Comparison of ENCODE assay signal across 18 cellular contexts in genomic region chr5:163809480-163809879, GRCh38.
DNase-seq lines count a peak whose midpoint lies in the region; ATAC-seq and TF ChIP-seq lines count a peak whose summit lies in the region.
"Had no signal": no experiment of that assay in that cellular context is flagged by ENCODE, and none has a peak within 500 bp of the region (broad histone marks: within the 10 kb centered on the region; RNA-seq: fewer than 3 reads in every experiment).

No MANE protein-coding gene starts in this region.

- H4K91ac ChIP-seq in IMR-90 (ENCODE audit: insufficient read depth, low read depth, low read length) = no peak overlapping the region

- no peak overlapping the region for H3K18ac ChIP-seq in IMR-90 (ENCODE audit: low read depth, low read length)

- no peak overlapping the region for H3K23ac ChIP-seq in IMR-90 (ENCODE audit: low read depth, low read length)

- no peak overlapping the region for H3K27ac Mint-ChIP-seq in memory B cell
- H3K27ac Mint-ChIP-seq: activated CD8-positive, alpha-beta T cell treated with anti-CD3 and anti-CD28 coated beads, Interleukin-2, amount 10 ng/mL, durations not matched to agents 7 days and 5 days had no signal

- in situ Hi-C loops in IMR-90 (cut with MboI; ENCODE audit: low sequenced_read_pairs) = no loop called here

- CTCF ChIA-PET in IMR-90 (lab: Yijun Ruan, JAX) = no interaction called here

- H3K4me2 ChIP-seq in IMR-90 (ENCODE audit: low read depth, low read length) = no peak overlapping the region

- POLR2A ChIA-PET in IMR-90 (lab: Charles Lee; ENCODE audit: unreplicated experiment) = no interaction called here

- no CpG with 5 or more reads among the region's 5 CpGs for WGBS in IMR-90 (ENCODE audit: extremely low coverage in 2 of 2, insufficient read length in 1 of 2), 2 experiments

- H3K4ac ChIP-seq in IMR-90 (ENCODE audit: low read depth, low read length) = no peak overlapping the region

- H3K4me1 Mint-ChIP-seq in memory B cell = peaks cover 14% of the 10 kb centered on the region

- no peaks in the 10 kb centered on the region for H3K79me1 ChIP-seq in IMR-90 (ENCODE audit: low read depth in 1 of 2, low read length in 2 of 2)

- H3K27me3 ChIP-seq in IMR-90 (ENCODE audit: control insufficient read depth, insufficient read depth, low read length) (no peaks in the 10 kb centered on the region), ascending aorta (no peaks in the 10 kb centered on the region)
- H3K27me3 ChIP-seq: neutrophil had no signal

- no peak for TF ChIP-seq RAD21 in IMR-90 (IDR thresholded peaks at IDR 0.05; ENCODE audit: low read length)

- dilution Hi-C loops in IMR-90 (cut with HindIII; ENCODE audit: low sequenced_read_pairs, unreplicated experiment) = no loop called here

- H3K36me3 Mint-ChIP-seq in memory B cell = no peaks in the 10 kb centered on the region

- H3K36me3 ChIP-seq in IMR-90 (ENCODE audit: control insufficient read depth, insufficient read depth, low read length) (no peaks in the 10 kb centered on the region), ascending aorta (no peaks in the 10 kb centered on the region)
- H3K36me3 ChIP-seq: neutrophil had no signal

- TF ChIP-seq CTCF in IMR-90 (conservative IDR thresholded peaks at IDR 0.05; ENCODE audit: low read depth, low read length) (0 out of 2 replicates have a peak, but pooled peaks have one; percentile 17), ascending aorta (IDR thresholded peaks at IDR 0.05) (no peak)

- DNase-seq in IMR-90 = peak; percentile 45
- peak; percentile 40 for DNase-seq in NCI-H82 (lab: John Stamatoyannopoulos, UW)
- DNase-seq in dermis blood vessel endothelial cell = peak; percentile 43
- DNase-seq in memory B cell (ENCODE audit: low spot score in 2 of 2) = no peak
- DNase-seq in iPS-NIHi7 (ENCODE audit: extremely low spot score) = no peak
- no peak for DNase-seq in HCEC 1CT
- no peak for DNase-seq in activated CD4-positive, CD25-positive, alpha-beta regulatory T cell (lab: John Stamatoyannopoulos, UW)
- DNase-seq in ascending aorta (ENCODE audit: low spot score in 2 of 2) = no peak
- DNase-seq: activated CD4-positive, alpha-beta T cell treated with anti-CD3 and anti-CD28 coated beads for 1 hour; activated CD8-positive, alpha-beta T cell treated with anti-CD3 and anti-CD28 coated beads, Interleukin-2, amount 10 ng/mL, durations not matched to agents 7 days and 5 days; activated effector memory CD4-positive, alpha-beta T cell treated with anti-CD3 and anti-CD28 coated beads, Interleukin-2, amount 50 U/mL, for 16 hours; effector CD4-positive, alpha-beta T cell; erythroblast; hippocampal formation; NCI-H2171; psoas muscle; SHP77 had no signal

- H3K56ac ChIP-seq in IMR-90 (ENCODE audit: extremely low read depth, insufficient read depth, low read length) = no peak overlapping the region

- H3K27ac ChIP-seq in IMR-90 (ENCODE audit: insufficient read depth, low read length) (no peak overlapping the region), ascending aorta (no peak overlapping the region)
- H3K27ac ChIP-seq: neutrophil, psoas muscle had no signal

- no peak overlapping the region for H2AK5ac ChIP-seq in IMR-90 (ENCODE audit: low read depth, low read length)

- peak; percentile 44 for ATAC-seq in IMR-90 (ENCODE audit: low read depth)
- peak; percentile 62 for ATAC-seq in memory B cell (ENCODE audit: low read depth)
- ATAC-seq: activated CD8-positive, alpha-beta T cell treated with anti-CD3 and anti-CD28 coated beads, Interleukin-2, amount 10 ng/mL, durations not matched to agents 7 days and 5 days; psoas muscle had no signal

- H2BK20ac ChIP-seq in IMR-90 (ENCODE audit: low read depth, low read length) = no peak overlapping the region

- no peaks in the 10 kb centered on the region for H3K9me3 ChIP-seq in IMR-90 (ENCODE audit: control insufficient read depth, insufficient read depth, low read length)
- H3K9me3 ChIP-seq in ascending aorta = no peaks in the 10 kb centered on the region
- H3K9me3 ChIP-seq: neutrophil, psoas muscle had no signal

- H3K9me1 ChIP-seq in IMR-90 (ENCODE audit: insufficient read depth, low read length) = no peaks in the 10 kb centered on the region

- no peak overlapping the region for H3K14ac ChIP-seq in IMR-90 (replicated peaks; ENCODE audit: low read depth, low read length)

- no peaks in the 10 kb centered on the region for H3K27me3 Mint-ChIP-seq in memory B cell

- H3K4me1 ChIP-seq in IMR-90 (ENCODE audit: control insufficient read depth, insufficient read depth, low read length) (no peaks in the 10 kb centered on the region), ascending aorta (no peaks in the 10 kb centered on the region)
- H3K4me1 ChIP-seq: psoas muscle had no signal

- H4K8ac ChIP-seq in IMR-90 (ENCODE audit: low read depth in 2 of 2, low read length in 2 of 2) = no peak overlapping the region

- H2BK5ac ChIP-seq in IMR-90 (ENCODE audit: low read depth, low read length, poor library complexity, severe bottlenecking) = no peak overlapping the region

- no peak overlapping the region for H3K9ac ChIP-seq in IMR-90 (ENCODE audit: low read depth, low read length)

- no peak overlapping the region for H2AK9ac ChIP-seq in IMR-90 (replicated peaks; ENCODE audit: low read depth, low read length, poor library complexity)

- no peak overlapping the region for H2BK120ac ChIP-seq in IMR-90 (ENCODE audit: low read depth, low read length)

- no peaks in the 10 kb centered on the region for H3K9me3 Mint-ChIP-seq in memory B cell

- H3K4me3 ChIP-seq in IMR-90 (ENCODE audit: insufficient read depth, low read depth, low read length) (no peak overlapping the region), ascending aorta (no peak overlapping the region)
- H3K4me3 ChIP-seq: psoas muscle had no signal

- H4K20me1 ChIP-seq in IMR-90 (ENCODE audit: insufficient read depth, low read length) = no peaks in the 10 kb centered on the region

- no TSS peak for BruUV-seq in IMR-90 (replicated peaks; lab: Mats Ljungman, UMichigan)

- H2BK15ac ChIP-seq in IMR-90 (ENCODE audit: low read depth, low read length) = no peak overlapping the region

- H2AFZ ChIP-seq in IMR-90 (replicated peaks; ENCODE audit: low read length, poor library complexity) = no peak overlapping the region

- intact Hi-C loops in IMR-90 (cut with micrococcal nuclease) = no loop called here
- intact Hi-C loops in ascending aorta (cut with DNase I) = no loop called here

- no peak overlapping the region for H4K5ac ChIP-seq in IMR-90 (ENCODE audit: low read depth, low read length)

- H3K4me3 Mint-ChIP-seq in memory B cell = no peak overlapping the region
- H3K4me3 Mint-ChIP-seq: activated CD8-positive, alpha-beta T cell treated with anti-CD3 and anti-CD28 coated beads, Interleukin-2, amount 10 ng/mL, durations not matched to agents 7 days and 5 days had no signal

- TF ChIP-seq POLR2A in IMR-90 (IDR thresholded peaks at IDR 0.05; ENCODE audit: low read depth, low read length) = no peak

TF ChIP-seq in IMR-90, 13 proteins besides CTCF, POLR2A, EP300 and RAD21:
- TF ChIP-seq RFX5 (IDR thresholded peaks at IDR 0.05; ENCODE audit: low read depth, low read length) (no peak), MAZ (IDR thresholded peaks at IDR 0.05; ENCODE audit: borderline replicate concordance, low read depth, low read length) (no peak), MXI1 (IDR thresholded peaks at IDR 0.05; ENCODE audit: borderline replicate concordance, low read depth, low read length) (no peak), NFE2L2 (IDR thresholded peaks at IDR 0.05; ENCODE audit: low read depth, low read length) (no peak)
TF ChIP-seq in IMR-90: peak in this region for 0.

Comparison
In these comparisons a context has a peak if more than half of its experiments do, and no peak if none do; other contexts are left out.
1. DNase-seq: peak in IMR-90 (single experiment), NCI-H82 (single experiment) and dermis blood vessel endothelial cell (single experiment); none in memory B cell (0 of 2), iPS-NIHi7 (single experiment), HCEC 1CT (single experiment), activated CD4-positive, CD25-positive, alpha-beta regulatory T cell (0 of 4) and ascending aorta (0 of 2).